In genomic region chr2:111438161-111438560, GRCh38 we compare ENCODE assay signal across 8 cellular contexts.
DNase-seq lines count a peak whose midpoint lies in the region; ATAC-seq, FAIRE-seq and TF ChIP-seq lines count a peak whose summit lies in the region.
"Not testable (repeated sequence)": the region's sequence is repeated elsewhere in the genome, so short reads cannot be mapped to it uniquely, and the experiment has no call there.

No MANE protein-coding gene starts in this region.

- not testable (repeated sequence) for TF ChIP-seq CTCF in DOHH2 (IDR thresholded peaks at IDR 0.05; ENCODE audit: low read depth, low read length, poor library complexity, severe bottlenecking); KMS-11 (conservative IDR thresholded peaks at IDR 0.05; ENCODE audit: low read depth, low read length); OCI-LY7 (conservative IDR thresholded peaks at IDR 0.05; ENCODE audit: low read length); activated CD8-positive, alpha-beta T cell treated with anti-CD3 and anti-CD28 coated beads for 36 hours (IDR thresholded peaks at IDR 0.05); K562 (IDR thresholded peaks at IDR 0.05 in 2 of 3, conservative IDR thresholded peaks at IDR 0.05 in 1 of 3; ENCODE audit: insufficient read depth in 2 of 3, low read depth in 1 of 3, low read length in 3 of 3)

- not testable (repeated sequence) for H2BK5ac ChIP-seq in mesenchymal stem cell (ENCODE audit: low read depth, low read length, poor library complexity, severe bottlenecking)

- H3K27me3 Mint-ChIP-seq in activated CD8-positive, alpha-beta T cell treated with anti-CD3 and anti-CD28 coated beads for 36 hours; activated naive CD4-positive, alpha-beta T cell treated with anti-CD3 and anti-CD28 coated beads, Interleukin-2, amount 50 U/mL, for 24 hours: not testable (repeated sequence)

- not testable (repeated sequence) for H3K36me3 Mint-ChIP-seq in activated CD8-positive, alpha-beta T cell treated with anti-CD3 and anti-CD28 coated beads for 36 hours (ENCODE audit: low read depth); activated naive CD4-positive, alpha-beta T cell treated with anti-CD3 and anti-CD28 coated beads, Interleukin-2, amount 50 U/mL, for 24 hours; stimulated activated effector memory CD8-positive, alpha-beta T cell treated with anti-CD3 and anti-CD28 coated beads, Interleukin-12 subunit alpha, Interleukin-12 subunit beta, amount 100 ng/mL, for 72 hours

- not testable (repeated sequence) for H3K4ac ChIP-seq in mesenchymal stem cell (ENCODE audit: low read depth in 1 of 2, low read length in 2 of 2)

- H3K14ac ChIP-seq in mesenchymal stem cell (ENCODE audit: low read length in 2 of 2), result not testable (repeated sequence)

- peak overlapping the region; percentile 54; the same call in 1 of the 2 replicates for H3K27ac ChIP-seq in DOHH2 (ENCODE audit: low read depth, low read length)
- H3K27ac ChIP-seq in KMS-11, result peak overlapping the region; percentile 73
- H3K27ac ChIP-seq in OCI-LY7 (ENCODE audit: low read depth, low read length, poor library complexity, severe bottlenecking), result peak overlapping the region; percentile 58
- H3K27ac ChIP-seq in K562 (ENCODE audit: extremely low read depth, low read depth, low read length), result peak overlapping the region; percentile 49; the same call in 2 of the 3 replicates
- not testable (repeated sequence) for H3K27ac ChIP-seq in mesenchymal stem cell (ENCODE audit: low read length, poor library complexity, severe bottlenecking)

- DNase-seq in OCI-LY7 (ENCODE audit: low spot score); activated CD8-positive, alpha-beta T cell treated with anti-CD3 and anti-CD28 coated beads for 36 hours; K562 (ENCODE audit: extremely low read depth in 1 of 4, low spot score in 3 of 4); mesenchymal stem cell; stimulated activated effector memory CD8-positive, alpha-beta T cell treated with anti-CD3 and anti-CD28 coated beads, Interleukin-12 subunit alpha, Interleukin-12 subunit beta, amount 100 ng/mL, for 72 hours (ENCODE audit: low spot score in 2 of 2): not testable (repeated sequence)

- not testable (repeated sequence) for H2AK5ac ChIP-seq in mesenchymal stem cell (ENCODE audit: low read length, severe bottlenecking)

- not testable (repeated sequence) for H4K91ac ChIP-seq in mesenchymal stem cell (ENCODE audit: low read length)

- not testable (repeated sequence) for H3K27me3 ChIP-seq in DOHH2 (ENCODE audit: control insufficient read depth, low read length); KMS-11 (ENCODE audit: insufficient read depth, low read depth); K562 (ENCODE audit: control insufficient read depth in 2 of 2, insufficient read depth in 2 of 2, low read length in 2 of 2); mesenchymal stem cell (ENCODE audit: control insufficient read depth in 1 of 2, insufficient read depth in 1 of 2, low read length in 2 of 2)

- H3K27ac Mint-ChIP-seq in activated CD8-positive, alpha-beta T cell treated with anti-CD3 and anti-CD28 coated beads for 36 hours, result peak overlapping the region; percentile 55
- not testable (repeated sequence) for H3K27ac Mint-ChIP-seq in activated naive CD4-positive, alpha-beta T cell treated with anti-CD3 and anti-CD28 coated beads, Interleukin-2, amount 50 U/mL, for 24 hours; stimulated activated effector memory CD8-positive, alpha-beta T cell treated with anti-CD3 and anti-CD28 coated beads, Interleukin-12 subunit alpha, Interleukin-12 subunit beta, amount 100 ng/mL, for 72 hours

- not testable (repeated sequence) for H3K9me2 ChIP-seq in DOHH2 (replicated peaks; ENCODE audit: control insufficient read depth, low read length); OCI-LY7 (ENCODE audit: insufficient read depth, low read length)

- H3F3A ChIP-seq in DOHH2 (ENCODE audit: control insufficient read depth, insufficient read depth), result not testable (repeated sequence)

- H3K79me2 ChIP-seq in DOHH2 (ENCODE audit: control insufficient read depth, low read length); KMS-11 (ENCODE audit: insufficient read depth, low read depth); OCI-LY7 (ENCODE audit: insufficient read depth, low read depth, low read length): not testable (repeated sequence)
- H3K79me2 ChIP-seq in K562 (ENCODE audit: control insufficient read depth, insufficient read depth, low read length), result peaks cover 38% of the 10 kb centered on the region

- POLR2A ChIA-PET in OCI-LY7 (lab: Charles Lee); activated CD8-positive, alpha-beta T cell treated with anti-CD3 and anti-CD28 coated beads for 36 hours (lab: Charles Lee); K562 (lab: Yijun Ruan, JAX): not testable (repeated sequence)

- BruUV-seq in OCI-LY7 (replicated peaks; lab: Mats Ljungman, UMichigan); K562 (replicated peaks; lab: Mats Ljungman, UMichigan): not testable (repeated sequence)

- H2AFZ ChIP-seq in KMS-11 (ENCODE audit: low read depth); OCI-LY7 (ENCODE audit: low read length); K562 (ENCODE audit: low read depth, low read length); mesenchymal stem cell (ENCODE audit: low read depth, low read length): not testable (repeated sequence)

- not testable (repeated sequence) for H3K9me1 ChIP-seq in K562 (ENCODE audit: control insufficient read depth, insufficient read depth, low read length)

- not testable (repeated sequence) for H2BK12ac ChIP-seq in mesenchymal stem cell (ENCODE audit: low read length in 2 of 2)

- H3K79me1 ChIP-seq in mesenchymal stem cell (replicated peaks; ENCODE audit: low read length, poor library complexity, severe bottlenecking), result not testable (repeated sequence)

- H3K9me3 ChIP-seq in DOHH2 (ENCODE audit: control insufficient read depth, insufficient read depth, low read length); OCI-LY7 (ENCODE audit: low read length); K562 (replicated peaks; ENCODE audit: control insufficient read depth, insufficient read depth, low read depth, low read length); mesenchymal stem cell (ENCODE audit: control insufficient read depth, low read length): not testable (repeated sequence)

- not testable (repeated sequence) for H2BK120ac ChIP-seq in mesenchymal stem cell (ENCODE audit: low read depth, low read length)

- in situ Hi-C loops in K562 (cut with MboI), result not testable (repeated sequence)

- H3K4me3 Mint-ChIP-seq in activated CD8-positive, alpha-beta T cell treated with anti-CD3 and anti-CD28 coated beads for 36 hours; stimulated activated effector memory CD8-positive, alpha-beta T cell treated with anti-CD3 and anti-CD28 coated beads, Interleukin-12 subunit alpha, Interleukin-12 subunit beta, amount 100 ng/mL, for 72 hours: not testable (repeated sequence)
- H3K4me3 Mint-ChIP-seq in activated naive CD4-positive, alpha-beta T cell treated with anti-CD3 and anti-CD28 coated beads, Interleukin-2, amount 50 U/mL, for 24 hours, result peak overlapping the region; percentile 15

- TF ChIP-seq EP300 in K562 (IDR thresholded peaks at IDR 0.05; ENCODE audit: low read length), result not testable (repeated sequence)

- H3K4me1 ChIP-seq in DOHH2 (ENCODE audit: control insufficient read depth, low read length) (peaks cover 19% of the 10 kb centered on the region), KMS-11 (ENCODE audit: low read depth, poor library complexity, severe bottlenecking) (peaks cover 20% of the 10 kb centered on the region), OCI-LY7 (ENCODE audit: insufficient read depth, low read length, poor library complexity, severe bottlenecking) (peaks cover 52% of the 10 kb centered on the region)
- not testable (repeated sequence) for H3K4me1 ChIP-seq in K562 (replicated peaks in 1 of 2; ENCODE audit: control insufficient read depth in 2 of 2, insufficient read depth in 2 of 2, low read length in 2 of 2); mesenchymal stem cell (ENCODE audit: control insufficient read depth, insufficient read depth, low read depth, low read length)

- H3K4me3 ChIP-seq in DOHH2 (ENCODE audit: low read length); KMS-11 (IDR thresholded peaks at IDR 0.05; ENCODE audit: insufficient read depth, low read depth, low read length); K562; mesenchymal stem cell (ENCODE audit: insufficient read depth in 1 of 2, low read depth in 1 of 2, low read length in 2 of 2): not testable (repeated sequence)
- H3K4me3 ChIP-seq in OCI-LY7 (ENCODE audit: low read depth, low read length, poor library complexity, severe bottlenecking), result peak overlapping the region; percentile 32

- not testable (repeated sequence) for H4K20me1 ChIP-seq in DOHH2 (ENCODE audit: control insufficient read depth, insufficient read depth, low read depth, low read length); KMS-11 (ENCODE audit: insufficient read depth); OCI-LY7 (ENCODE audit: insufficient read depth, low read length); K562 (replicated peaks; ENCODE audit: control insufficient read depth, insufficient read depth, low read length)

- 15% methylated on average over 2 of the region's 2 CpGs for WGBS in K562 (ENCODE audit: insufficient coverage, low coverage, missing lambda C conversion rate)
- WGBS in mesenchymal stem cell, result no CpG with 5 or more reads among the region's 2 CpGs

- not testable (repeated sequence) for H3K36me3 ChIP-seq in DOHH2 (ENCODE audit: control insufficient read depth, low read length); KMS-11 (ENCODE audit: insufficient read depth); OCI-LY7 (ENCODE audit: insufficient read depth, low read length); K562 (ENCODE audit: control insufficient read depth, insufficient read depth, low read length); mesenchymal stem cell (ENCODE audit: control insufficient read depth in 1 of 2, insufficient read depth in 2 of 2, low read depth in 1 of 2, low read length in 2 of 2)

- H3K9ac ChIP-seq in KMS-11, result peak overlapping the region; percentile 35; the same call in 1 of the 2 replicates
- H3K9ac ChIP-seq in K562 (ENCODE audit: insufficient read depth in 1 of 2, low read depth in 2 of 2, low read length in 2 of 2), result peak overlapping the region in 1 of 2 experiments; percentile 49; a peak in 1 of 4 replicates
- H3K9ac ChIP-seq in mesenchymal stem cell (ENCODE audit: low read length), result peak overlapping the region; percentile 75

- H3K23ac ChIP-seq in mesenchymal stem cell (ENCODE audit: low read length in 2 of 2), result not testable (repeated sequence)

- not testable (repeated sequence) for FAIRE-seq in K562 (lab: Jason Lieb, UNC)

- intact Hi-C loops in OCI-LY7 (cut with micrococcal nuclease; ENCODE audit: unreplicated experiment); activated CD8-positive, alpha-beta T cell treated with anti-CD3 and anti-CD28 coated beads for 36 hours (cut with micrococcal nuclease); K562 (cut with micrococcal nuclease): not testable (repeated sequence)

- peak; percentile 15 for ATAC-seq in activated CD8-positive, alpha-beta T cell treated with anti-CD3 and anti-CD28 coated beads for 36 hours
- ATAC-seq in K562, result peak; percentile 2; the same call in 1 of the 3 replicates
- ATAC-seq in stimulated activated effector memory CD8-positive, alpha-beta T cell treated with anti-CD3 and anti-CD28 coated beads, Interleukin-12 subunit alpha, Interleukin-12 subunit beta, amount 100 ng/mL, for 72 hours, result peak; percentile 39

- not testable (repeated sequence) for TF ChIP-seq RAD21 in K562 (CRISPR knock-in tag; conservative IDR thresholded peaks at IDR 0.05 in 1 of 2, IDR thresholded peaks at IDR 0.05 in 1 of 2)

- H3K18ac ChIP-seq in mesenchymal stem cell (ENCODE audit: low read depth in 1 of 2, low read length in 2 of 2), result not testable (repeated sequence)

- peaks cover 17% of the 10 kb centered on the region for H3K4me1 Mint-ChIP-seq in activated CD8-positive, alpha-beta T cell treated with anti-CD3 and anti-CD28 coated beads for 36 hours (ENCODE audit: low read depth)
- H3K4me1 Mint-ChIP-seq in activated naive CD4-positive, alpha-beta T cell treated with anti-CD3 and anti-CD28 coated beads, Interleukin-2, amount 50 U/mL, for 24 hours; stimulated activated effector memory CD8-positive, alpha-beta T cell treated with anti-CD3 and anti-CD28 coated beads, Interleukin-12 subunit alpha, Interleukin-12 subunit beta, amount 100 ng/mL, for 72 hours: not testable (repeated sequence)

- H3K4me2 ChIP-seq in DOHH2 (ENCODE audit: low read length); K562 (ENCODE audit: insufficient read depth, low read length); mesenchymal stem cell (ENCODE audit: low read length, poor library complexity, severe bottlenecking): not testable (repeated sequence)
- H3K4me2 ChIP-seq in KMS-11, result peak overlapping the region; percentile 92
- H3K4me2 ChIP-seq in OCI-LY7 (ENCODE audit: low read length), result peak overlapping the region; percentile 57

- H2BK15ac ChIP-seq in mesenchymal stem cell (ENCODE audit: low read depth, poor library complexity, severe bottlenecking), result not testable (repeated sequence)

- not testable (repeated sequence) for TF ChIP-seq POLR2A in K562 (conservative IDR thresholded peaks at IDR 0.05)

- CTCF ChIA-PET in OCI-LY7 (lab: Charles Lee; ENCODE audit: unreplicated experiment); activated CD8-positive, alpha-beta T cell treated with anti-CD3 and anti-CD28 coated beads for 36 hours (lab: Charles Lee); K562 (lab: Yijun Ruan, JAX; ENCODE audit: low intra/inter-chr PET ratio): not testable (repeated sequence)

- not testable (repeated sequence) for H3K9me3 Mint-ChIP-seq in activated CD8-positive, alpha-beta T cell treated with anti-CD3 and anti-CD28 coated beads for 36 hours; activated naive CD4-positive, alpha-beta T cell treated with anti-CD3 and anti-CD28 coated beads, Interleukin-2, amount 50 U/mL, for 24 hours; stimulated activated effector memory CD8-positive, alpha-beta T cell treated with anti-CD3 and anti-CD28 coated beads, Interleukin-12 subunit alpha, Interleukin-12 subunit beta, amount 100 ng/mL, for 72 hours

- H4K8ac ChIP-seq in mesenchymal stem cell (ENCODE audit: low read length), result not testable (repeated sequence)
